In genomic region chr11:68584991-68585524, GRCh38 we compare ENCODE assay signal across 24 cellular contexts.
DNase-seq lines count a peak whose midpoint lies in the region; ATAC-seq and TF ChIP-seq lines count a peak whose summit lies in the region.
"Had no signal": no experiment of that assay in that cellular context is flagged by ENCODE, and none has a peak within 500 bp of the region (broad histone marks: within the 10 kb centered on the region; RNA-seq: fewer than 3 reads in every experiment).

No MANE protein-coding gene starts in this region.

- 78% methylated on average over 6 of the region's 6 CpGs for WGBS in right cardiac atrium
- 87 to 90% methylated on average over 6 of the region's 6 CpGs for WGBS in sigmoid colon, 2 donors

- no peak for DNase-seq in activated naive CD4-positive, alpha-beta T cell treated with anti-CD3 and anti-CD28 coated beads for 36 hours
- DNase-seq in activated T-helper 2 cell treated with anti-CD3 and anti-CD28 coated beads, Interferon-gamma antibody, Interleukin-2, Interleukin-4, amounts not matched to agents 10 μg/mL and 5 μg/mL and 100 μg/mL, durations not matched to agents 14 hours and 24 hours and 36 hours (ENCODE audit: low spot score), result no peak
- DNase-seq in right cardiac atrium, result no peak
- no peak for DNase-seq in CD4-positive, alpha-beta T cell
- no peak for DNase-seq in sigmoid colon
- DNase-seq: activated effector memory CD4-positive, alpha-beta T cell treated with anti-CD3 and anti-CD28 coated beads, Interleukin-2, amount 50 U/mL, for 16 hours; anterior cingulate cortex; CD4-positive, CD25-positive, alpha-beta regulatory T cell; DMS153; effector memory CD4-positive, alpha-beta T cell; GF-D8; glutamatergic neuron; H7; NCI-H187; NCI-H2227 treated with DMSO at 0.1 percent for 48 hours; NCI-H82; ovary; SJCRH30 had no signal

- H3K27ac Mint-ChIP-seq in activated naive CD4-positive, alpha-beta T cell treated with anti-CD3 and anti-CD28 coated beads, Interleukin-2, amount 50 U/mL, for 24 hours, result peak overlapping the region; percentile 46
- H3K27ac Mint-ChIP-seq in activated naive CD4-positive, alpha-beta T cell treated with anti-CD3 and anti-CD28 coated beads for 36 hours, result no peak overlapping the region
- peak overlapping the region; percentile 38 for H3K27ac Mint-ChIP-seq in activated T-helper 2 cell treated with anti-CD3 and anti-CD28 coated beads, Interferon-gamma antibody, Interleukin-2, Interleukin-4, amounts not matched to agents 10 μg/mL and 5 μg/mL and 100 μg/mL, durations not matched to agents 14 hours and 24 hours and 36 hours
- H3K27ac Mint-ChIP-seq in stimulated activated naive CD8-positive, alpha-beta T cell treated with anti-CD3 and anti-CD28 coated beads, Interleukin-15, Interleukin-2, amounts not matched to agents 100 ng/mL and 50 ng/mL, for 24 hours, result peak overlapping the region; percentile 41
- H3K27ac Mint-ChIP-seq in CD4-positive, alpha-beta T cell, result no peak overlapping the region
- H3K27ac Mint-ChIP-seq: CD4-positive, CD25-positive, alpha-beta regulatory T cell had no signal

- H3K4me1 Mint-ChIP-seq in activated naive CD4-positive, alpha-beta T cell treated with anti-CD3 and anti-CD28 coated beads, Interleukin-2, amount 50 U/mL, for 24 hours, result peaks cover 13% of the 10 kb centered on the region
- peaks cover 8% of the 10 kb centered on the region for H3K4me1 Mint-ChIP-seq in activated naive CD4-positive, alpha-beta T cell treated with anti-CD3 and anti-CD28 coated beads for 36 hours (ENCODE audit: low read depth)
- peaks cover 15% of the 10 kb centered on the region for H3K4me1 Mint-ChIP-seq in activated T-helper 2 cell treated with anti-CD3 and anti-CD28 coated beads, Interferon-gamma antibody, Interleukin-2, Interleukin-4, amounts not matched to agents 10 μg/mL and 5 μg/mL and 100 μg/mL, durations not matched to agents 14 hours and 24 hours and 36 hours (ENCODE audit: low read depth)
- peaks cover 17% of the 10 kb centered on the region for H3K4me1 Mint-ChIP-seq in stimulated activated naive CD8-positive, alpha-beta T cell treated with anti-CD3 and anti-CD28 coated beads, Interleukin-15, Interleukin-2, amounts not matched to agents 100 ng/mL and 50 ng/mL, for 24 hours (ENCODE audit: low read depth)
- H3K4me1 Mint-ChIP-seq in CD4-positive, alpha-beta T cell (ENCODE audit: low read depth), result peaks cover 9% of the 10 kb centered on the region

- POLR2A ChIA-PET in CD4-positive, alpha-beta T cell (lab: Charles Lee), result no interaction called here

- TF ChIP-seq POLR2A in sigmoid colon (IDR thresholded peaks at IDR 0.05), result no peak

- CTCF ChIA-PET in activated naive CD4-positive, alpha-beta T cell treated with anti-CD3 and anti-CD28 coated beads for 36 hours (lab: Charles Lee), result interaction anchor here (0.7 to 1.9 kb wide), 7 partner anchors 10 to 259 kb away, joined by 3 to 6 read pairs (median 4); no protein-coding TSS in a partner anchor
- CTCF ChIA-PET in CD4-positive, alpha-beta T cell (lab: Charles Lee), result interaction anchor here (1.3 to 1.8 kb wide), 4 partner anchors 9 to 253 kb away, joined by 3 to 6 read pairs (median 4); no protein-coding TSS in a partner anchor

- ATAC-seq in right cardiac atrium (no peak), HG02981 (IDR thresholded peaks at IDR 0.05; ENCODE audit: unreplicated experiment) (no peak)
- ATAC-seq in CD4-positive, alpha-beta T cell (ENCODE audit: poor library complexity), result no peak

- H3K4me1 ChIP-seq in right cardiac atrium (ENCODE audit: control insufficient read depth, insufficient read depth, low read length) (peaks cover 9% of the 10 kb centered on the region), sigmoid colon (peaks cover 0 to 46% (median 34%) of the 10 kb centered on the region in 4 donors)
- H3K4me1 ChIP-seq: SJCRH30 had no signal

- no peak for TF ChIP-seq CTCF in CD4-positive, alpha-beta T cell (IDR thresholded peaks at IDR 0.05)
- no peak for TF ChIP-seq CTCF in sigmoid colon (IDR thresholded peaks at IDR 0.05)

- intact Hi-C loops in activated naive CD4-positive, alpha-beta T cell treated with anti-CD3 and anti-CD28 coated beads for 36 hours (cut with micrococcal nuclease), result loop anchor here (5.0 kb wide), 1 partner anchor 123 kb away; the partner anchor contains the start of gene PPP6R3
- intact Hi-C loops in activated T-helper 2 cell treated with anti-CD3 and anti-CD28 coated beads, Interferon-gamma antibody, Interleukin-2, Interleukin-4, amounts not matched to agents 10 μg/mL and 5 μg/mL and 100 μg/mL, durations not matched to agents 14 hours and 24 hours and 36 hours (cut with micrococcal nuclease), result no loop called here
- intact Hi-C loops in right cardiac atrium (cut with DNase I) (no loop called here), sigmoid colon (cut with DNase I) (loop anchor here (5.0 kb wide), 1 partner anchor 123 kb away; the partner anchor contains the start of gene PPP6R3)
- intact Hi-C loops in CD4-positive, alpha-beta T cell (cut with DNase I, micrococcal nuclease), result loop anchor here (2.0 to 5.0 kb wide), 2 partner anchors 502 to 504 kb away; no protein-coding TSS in a partner anchor

- H3K4me3 Mint-ChIP-seq in activated naive CD4-positive, alpha-beta T cell treated with anti-CD3 and anti-CD28 coated beads, Interleukin-2, amount 50 U/mL, for 24 hours, result no peak overlapping the region
- no peak overlapping the region for H3K4me3 Mint-ChIP-seq in activated naive CD4-positive, alpha-beta T cell treated with anti-CD3 and anti-CD28 coated beads for 36 hours
- no peak overlapping the region for H3K4me3 Mint-ChIP-seq in activated T-helper 2 cell treated with anti-CD3 and anti-CD28 coated beads, Interferon-gamma antibody, Interleukin-2, Interleukin-4, amounts not matched to agents 10 μg/mL and 5 μg/mL and 100 μg/mL, durations not matched to agents 14 hours and 24 hours and 36 hours (ENCODE audit: low read depth)
- no peak overlapping the region for H3K4me3 Mint-ChIP-seq in stimulated activated naive CD8-positive, alpha-beta T cell treated with anti-CD3 and anti-CD28 coated beads, Interleukin-15, Interleukin-2, amounts not matched to agents 100 ng/mL and 50 ng/mL, for 24 hours
- H3K4me3 Mint-ChIP-seq in CD4-positive, alpha-beta T cell, result no peak overlapping the region
- H3K4me3 Mint-ChIP-seq: CD4-positive, CD25-positive, alpha-beta regulatory T cell; T-helper 1 cell treated with Interleukin-12 subunit alpha and Interleukin-12 subunit beta and Interleukin-4 antibody, amounts not matched to agents 30 μg/mL and 1 μg/mL, for 36 hours had no signal

- H3K27ac ChIP-seq in right cardiac atrium (ENCODE audit: low read length), result peak overlapping the region; percentile 64
- H3K27ac ChIP-seq in CD4-positive, alpha-beta T cell (ENCODE audit: low read depth, low read length), result no peak overlapping the region
- H3K27ac ChIP-seq in sigmoid colon, result no peak overlapping the region
- H3K27ac ChIP-seq: ovary, SJCRH30, vagina had no signal

- H3K9me3 Mint-ChIP-seq in activated naive CD4-positive, alpha-beta T cell treated with anti-CD3 and anti-CD28 coated beads, Interleukin-2, amount 50 U/mL, for 24 hours, result no peaks in the 10 kb centered on the region
- no peaks in the 10 kb centered on the region for H3K9me3 Mint-ChIP-seq in activated naive CD4-positive, alpha-beta T cell treated with anti-CD3 and anti-CD28 coated beads for 36 hours
- no peaks in the 10 kb centered on the region for H3K9me3 Mint-ChIP-seq in activated T-helper 2 cell treated with anti-CD3 and anti-CD28 coated beads, Interferon-gamma antibody, Interleukin-2, Interleukin-4, amounts not matched to agents 10 μg/mL and 5 μg/mL and 100 μg/mL, durations not matched to agents 14 hours and 24 hours and 36 hours
- H3K9me3 Mint-ChIP-seq in stimulated activated naive CD8-positive, alpha-beta T cell treated with anti-CD3 and anti-CD28 coated beads, Interleukin-15, Interleukin-2, amounts not matched to agents 100 ng/mL and 50 ng/mL, for 24 hours, result no peaks in the 10 kb centered on the region
- H3K9me3 Mint-ChIP-seq in CD4-positive, alpha-beta T cell, result no peaks in the 10 kb centered on the region
- H3K9me3 Mint-ChIP-seq: T-helper 1 cell treated with Interleukin-12 subunit alpha and Interleukin-12 subunit beta and Interleukin-4 antibody, amounts not matched to agents 30 μg/mL and 1 μg/mL, for 36 hours had no signal

- TF ChIP-seq EP300 in sigmoid colon (IDR thresholded peaks at IDR 0.05), result no peak

- H3K9me3 ChIP-seq in right cardiac atrium (ENCODE audit: control insufficient read depth, low read length), result no peaks in the 10 kb centered on the region
- no peaks in the 10 kb centered on the region for H3K9me3 ChIP-seq in CD4-positive, alpha-beta T cell (ENCODE audit: control insufficient read depth, low read length)
- H3K9me3 ChIP-seq in sigmoid colon, result no peaks in the 10 kb centered on the region
- H3K9me3 ChIP-seq: ovary, SJCRH30, vagina had no signal

- H3K27me3 ChIP-seq in right cardiac atrium (ENCODE audit: control insufficient read depth, insufficient read depth) (no peaks in the 10 kb centered on the region), sigmoid colon (no peaks in the 10 kb centered on the region)
- no peaks in the 10 kb centered on the region for H3K27me3 ChIP-seq in CD4-positive, alpha-beta T cell (ENCODE audit: control insufficient read depth, insufficient read depth, low read length)
- H3K27me3 ChIP-seq: ovary, SJCRH30, vagina had no signal

- H3K36me3 ChIP-seq in sigmoid colon, result peaks cover 5 to 74% (median 16%) of the 10 kb centered on the region in 4 donors
- H3K36me3 ChIP-seq: ovary had no signal

- H3K36me3 Mint-ChIP-seq in activated naive CD4-positive, alpha-beta T cell treated with anti-CD3 and anti-CD28 coated beads, Interleukin-2, amount 50 U/mL, for 24 hours, result peaks cover 10% of the 10 kb centered on the region
- H3K36me3 Mint-ChIP-seq in activated naive CD4-positive, alpha-beta T cell treated with anti-CD3 and anti-CD28 coated beads for 36 hours (ENCODE audit: low read depth), result peaks cover 37% of the 10 kb centered on the region
- H3K36me3 Mint-ChIP-seq in activated T-helper 2 cell treated with anti-CD3 and anti-CD28 coated beads, Interferon-gamma antibody, Interleukin-2, Interleukin-4, amounts not matched to agents 10 μg/mL and 5 μg/mL and 100 μg/mL, durations not matched to agents 14 hours and 24 hours and 36 hours (ENCODE audit: low read depth), result peaks cover 64% of the 10 kb centered on the region
- peaks cover 71% of the 10 kb centered on the region for H3K36me3 Mint-ChIP-seq in stimulated activated naive CD8-positive, alpha-beta T cell treated with anti-CD3 and anti-CD28 coated beads, Interleukin-15, Interleukin-2, amounts not matched to agents 100 ng/mL and 50 ng/mL, for 24 hours (ENCODE audit: low read depth)
- peaks cover 99% of the 10 kb centered on the region for H3K36me3 Mint-ChIP-seq in CD4-positive, alpha-beta T cell (ENCODE audit: low read depth)

- H3K27me3 Mint-ChIP-seq in activated naive CD4-positive, alpha-beta T cell treated with anti-CD3 and anti-CD28 coated beads, Interleukin-2, amount 50 U/mL, for 24 hours, result no peaks in the 10 kb centered on the region
- H3K27me3 Mint-ChIP-seq in activated naive CD4-positive, alpha-beta T cell treated with anti-CD3 and anti-CD28 coated beads for 36 hours (ENCODE audit: low read depth), result no peaks in the 10 kb centered on the region
- H3K27me3 Mint-ChIP-seq in activated T-helper 2 cell treated with anti-CD3 and anti-CD28 coated beads, Interferon-gamma antibody, Interleukin-2, Interleukin-4, amounts not matched to agents 10 μg/mL and 5 μg/mL and 100 μg/mL, durations not matched to agents 14 hours and 24 hours and 36 hours (ENCODE audit: low read depth), result no peaks in the 10 kb centered on the region
- no peaks in the 10 kb centered on the region for H3K27me3 Mint-ChIP-seq in stimulated activated naive CD8-positive, alpha-beta T cell treated with anti-CD3 and anti-CD28 coated beads, Interleukin-15, Interleukin-2, amounts not matched to agents 100 ng/mL and 50 ng/mL, for 24 hours
- no peaks in the 10 kb centered on the region for H3K27me3 Mint-ChIP-seq in CD4-positive, alpha-beta T cell
- H3K27me3 Mint-ChIP-seq: CD4-positive, CD25-positive, alpha-beta regulatory T cell had no signal

- H3K4me3 ChIP-seq in right cardiac atrium (ENCODE audit: low read length) (no peak overlapping the region), sigmoid colon (no peak overlapping the region)
- H3K4me3 ChIP-seq: GM12878, ovary, SJCRH30, vagina had no signal

Comparison
In these comparisons a context has a peak if more than half of its experiments do, and no peak if none do; other contexts are left out.
1. H3K27ac Mint-ChIP-seq: peak in activated naive CD4-positive, alpha-beta T cell treated with anti-CD3 and anti-CD28 coated beads, Interleukin-2, amount 50 U/mL, for 24 hours (single experiment), activated T-helper 2 cell treated with anti-CD3 and anti-CD28 coated beads, Interferon-gamma antibody, Interleukin-2, Interleukin-4, amounts not matched to agents 10 μg/mL and 5 μg/mL and 100 μg/mL, durations not matched to agents 14 hours and 24 hours and 36 hours (single experiment) and stimulated activated naive CD8-positive, alpha-beta T cell treated with anti-CD3 and anti-CD28 coated beads, Interleukin-15, Interleukin-2, amounts not matched to agents 100 ng/mL and 50 ng/mL, for 24 hours (single experiment); none in activated naive CD4-positive, alpha-beta T cell treated with anti-CD3 and anti-CD28 coated beads for 36 hours (single experiment) and CD4-positive, alpha-beta T cell (single experiment).
2. intact Hi-C loops: an anchor here in activated naive CD4-positive, alpha-beta T cell treated with anti-CD3 and anti-CD28 coated beads for 36 hours (5.0 kb wide), CD4-positive, alpha-beta T cell (2.0 to 5.0 kb wide) and sigmoid colon (5.0 kb wide); none called in activated T-helper 2 cell treated with anti-CD3 and anti-CD28 coated beads, Interferon-gamma antibody, Interleukin-2, Interleukin-4, amounts not matched to agents 10 μg/mL and 5 μg/mL and 100 μg/mL, durations not matched to agents 14 hours and 24 hours and 36 hours and right cardiac atrium.